Comparison of ENCODE assay signal across 8 cellular contexts in the genomic region with DNA sequence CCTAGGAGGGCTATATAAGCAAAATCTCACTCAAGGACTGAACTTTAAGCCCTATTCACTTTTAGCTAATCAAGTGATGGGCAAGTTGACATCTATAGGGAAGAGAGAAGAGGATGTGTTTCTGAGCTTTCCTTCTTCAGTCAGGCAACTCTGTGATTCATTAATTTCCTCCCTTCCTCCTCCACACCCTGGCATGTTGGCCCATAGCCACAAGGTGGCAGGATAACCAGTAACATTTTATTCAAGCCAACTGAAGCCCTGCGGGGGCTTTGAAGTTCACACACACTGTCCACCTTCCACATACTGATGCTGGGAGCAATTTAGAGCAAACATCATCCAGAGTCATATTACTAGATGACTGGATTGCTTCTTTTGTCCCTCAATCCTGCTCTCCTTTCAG.
DNase-seq lines count a peak whose midpoint lies in the region; ATAC-seq, FAIRE-seq and TF ChIP-seq lines count a peak whose summit lies in the region.
"Not testable (repeated sequence)": the region's sequence is repeated elsewhere in the genome, so short reads cannot be mapped to it uniquely, and the experiment has no call there.

No MANE protein-coding gene starts in this region.

- not testable (repeated sequence) for H3K27ac Mint-ChIP-seq in T-cell; stimulated activated memory B cell treated with anti-CD40 and anti-IgM and Interleukin-4, amounts not matched to agents 10 μg/mL and 1 μg/mL and 100 μg/mL, for 72 hours

- CTCF ChIA-PET in T-cell (lab: Charles Lee); K562 (lab: Yijun Ruan, JAX; ENCODE audit: low intra/inter-chr PET ratio): not testable (repeated sequence)

- H3K9me3 ChIP-seq in K562 (replicated peaks; ENCODE audit: control insufficient read depth, insufficient read depth, low read depth, low read length) = not testable (repeated sequence)

- not testable (repeated sequence) for H3K27me3 Mint-ChIP-seq in T-cell; stimulated activated memory B cell treated with anti-CD40 and anti-IgM and Interleukin-4, amounts not matched to agents 10 μg/mL and 1 μg/mL and 100 μg/mL, for 72 hours

- H3K4me1 ChIP-seq in K562 (replicated peaks in 1 of 2; ENCODE audit: control insufficient read depth in 2 of 2, insufficient read depth in 2 of 2, low read length in 2 of 2) = not testable (repeated sequence)

- not testable (repeated sequence) for TF ChIP-seq RAD21 in K562 (CRISPR knock-in tag; conservative IDR thresholded peaks at IDR 0.05 in 1 of 2, IDR thresholded peaks at IDR 0.05 in 1 of 2)

- not testable (repeated sequence) for H3K9ac ChIP-seq in K562 (ENCODE audit: insufficient read depth in 1 of 2, low read depth in 2 of 2, low read length in 2 of 2)

- not testable (repeated sequence) for H3K27me3 ChIP-seq in K562 (ENCODE audit: control insufficient read depth in 2 of 2, insufficient read depth in 2 of 2, low read length in 2 of 2)

- not testable (repeated sequence) for H2AFZ ChIP-seq in K562 (ENCODE audit: low read depth, low read length)

- H3K36me3 Mint-ChIP-seq in T-cell; stimulated activated memory B cell treated with anti-CD40 and anti-IgM and Interleukin-4, amounts not matched to agents 10 μg/mL and 1 μg/mL and 100 μg/mL, for 72 hours: not testable (repeated sequence)

- H3K9me3 Mint-ChIP-seq in T-cell; stimulated activated memory B cell treated with anti-CD40 and anti-IgM and Interleukin-4, amounts not matched to agents 10 μg/mL and 1 μg/mL and 100 μg/mL, for 72 hours: not testable (repeated sequence)

- ATAC-seq in GM18511 (IDR thresholded peaks at IDR 0.05; ENCODE audit: unreplicated experiment) (peak; percentile 55), GM19351 (IDR thresholded peaks at IDR 0.05; ENCODE audit: unreplicated experiment) (peak; percentile 84), GM21717 (IDR thresholded peaks at IDR 0.05; ENCODE audit: unreplicated experiment) (peak; percentile 92), HG02870 (IDR thresholded peaks at IDR 0.05; ENCODE audit: unreplicated experiment) (peak; percentile 61), HG03342 (IDR thresholded peaks at IDR 0.05; ENCODE audit: unreplicated experiment) (peak; percentile 91), T-cell (replicated peaks in 1 of 4) (peak; percentile 75 to 89 (median 81)), K562 (peak; percentile 84)
- peak; percentile 39 for ATAC-seq in stimulated activated memory B cell treated with anti-CD40 and anti-IgM and Interleukin-4, amounts not matched to agents 10 μg/mL and 1 μg/mL and 100 μg/mL, for 72 hours

- not testable (repeated sequence) for H3K4me3 ChIP-seq in K562

- H3K79me2 ChIP-seq in K562 (ENCODE audit: control insufficient read depth, insufficient read depth, low read length) = not testable (repeated sequence)

- H4K20me1 ChIP-seq in K562 (replicated peaks; ENCODE audit: control insufficient read depth, insufficient read depth, low read length) = not testable (repeated sequence)

- BruUV-seq in K562 (replicated peaks; lab: Mats Ljungman, UMichigan) = not testable (repeated sequence)

- not testable (repeated sequence) for H3K27ac ChIP-seq in K562 (ENCODE audit: extremely low read depth, low read depth, low read length)

- intact Hi-C loops in K562 (cut with micrococcal nuclease) = not testable (repeated sequence)

- TF ChIP-seq POLR2A in K562 (conservative IDR thresholded peaks at IDR 0.05) = not testable (repeated sequence)

- FAIRE-seq in K562 (lab: Jason Lieb, UNC) = not testable (repeated sequence)

- in situ Hi-C loops in K562 (cut with MboI) = not testable (repeated sequence)

- not testable (repeated sequence) for H3K4me2 ChIP-seq in K562 (ENCODE audit: insufficient read depth, low read length)

- not testable (repeated sequence) for H3K9me1 ChIP-seq in K562 (ENCODE audit: control insufficient read depth, insufficient read depth, low read length)

- WGBS in K562 (ENCODE audit: insufficient coverage, low coverage, missing lambda C conversion rate) = no CpG with 5 or more reads among the region's 1 CpG

- not testable (repeated sequence) for H3K4me3 Mint-ChIP-seq in T-cell; stimulated activated memory B cell treated with anti-CD40 and anti-IgM and Interleukin-4, amounts not matched to agents 10 μg/mL and 1 μg/mL and 100 μg/mL, for 72 hours

- not testable (repeated sequence) for TF ChIP-seq CTCF in K562 (IDR thresholded peaks at IDR 0.05 in 2 of 3, conservative IDR thresholded peaks at IDR 0.05 in 1 of 3; ENCODE audit: insufficient read depth in 2 of 3, low read depth in 1 of 3, low read length in 3 of 3)

- POLR2A ChIA-PET in T-cell (lab: Charles Lee); K562 (lab: Yijun Ruan, JAX): not testable (repeated sequence)

- not testable (repeated sequence) for H3K4me1 Mint-ChIP-seq in T-cell; stimulated activated memory B cell treated with anti-CD40 and anti-IgM and Interleukin-4, amounts not matched to agents 10 μg/mL and 1 μg/mL and 100 μg/mL, for 72 hours

- not testable (repeated sequence) for TF ChIP-seq EP300 in K562 (IDR thresholded peaks at IDR 0.05; ENCODE audit: low read length)

- DNase-seq in T-cell; K562 (ENCODE audit: extremely low read depth in 1 of 4, low spot score in 3 of 4): not testable (repeated sequence)

- not testable (repeated sequence) for H3K36me3 ChIP-seq in K562 (ENCODE audit: control insufficient read depth, insufficient read depth, low read length)

Comparison
In these comparisons a context has a peak if more than half of its experiments do, and no peak if none do; other contexts are left out.
1. ATAC-seq: peak in every context shown above with its lines; median percentile 92 in GM21717; 91 in HG03342; 84 in GM19351; 84 in K562; 81 in T-cell; 61 in HG02870; 55 in GM18511; 39 in stimulated activated memory B cell treated with anti-CD40 and anti-IgM and Interleukin-4, amounts not matched to agents 10 μg/mL and 1 μg/mL and 100 μg/mL, for 72 hours.